Comparison of ENCODE assay signal across 8 cellular contexts in the genomic region with DNA sequence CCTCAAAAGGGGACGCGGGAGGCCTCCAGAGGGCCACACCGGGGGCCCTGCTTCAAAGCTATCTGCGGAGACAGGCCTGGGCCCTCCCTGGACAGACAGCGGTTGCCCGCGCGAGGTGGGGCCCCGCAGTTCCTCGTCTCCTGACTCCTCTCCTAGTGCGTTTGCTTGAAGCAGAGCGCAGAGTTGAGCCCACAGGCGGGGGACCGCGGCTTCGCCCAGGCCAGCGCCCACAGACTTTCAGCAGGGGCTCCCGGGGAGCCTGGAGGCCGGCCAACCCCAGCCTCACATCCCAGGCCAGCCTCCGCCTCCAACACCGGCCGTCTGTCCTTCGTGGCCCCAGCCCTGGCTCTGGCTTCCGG. TPM values are rescaled to one million over a fixed set of nuclear protein-coding genes. Genes with fewer than 3 reads are reported as not detected.
DNase-seq lines count a peak whose midpoint lies in the region; ATAC-seq lines count a peak whose summit lies in the region.

No MANE protein-coding gene starts in this region.

- no peak overlapping the region for H3K27ac Mint-ChIP-seq in T-helper 2 cell treated with Interferon-gamma antibody and Interleukin-4, amounts not matched to agents 5 μg/mL and 100 μg/mL, for 36 hours

- H3K4me3 ChIP-seq in right cardiac atrium (ENCODE audit: low read length) (peak overlapping the region; percentile 65), stomach smooth muscle (ENCODE audit: low read length in 2 of 2) (peak overlapping the region; percentile 62 to 73)

- peaks cover 9% of the 10 kb centered on the region for H3K36me3 Mint-ChIP-seq in T-helper 2 cell treated with Interferon-gamma antibody and Interleukin-4, amounts not matched to agents 5 μg/mL and 100 μg/mL, for 36 hours (ENCODE audit: low read depth)

- H3K27me3 ChIP-seq in right cardiac atrium (ENCODE audit: control insufficient read depth, insufficient read depth) (no peaks in the 10 kb centered on the region), stomach smooth muscle (ENCODE audit: control insufficient read depth in 1 of 2, insufficient read depth in 2 of 2, low read length in 2 of 2) (no peaks in the 10 kb centered on the region)

- H3K9me3 Mint-ChIP-seq in T-helper 2 cell treated with Interferon-gamma antibody and Interleukin-4, amounts not matched to agents 5 μg/mL and 100 μg/mL, for 36 hours: peaks cover 8% of the 10 kb centered on the region

- no peaks in the 10 kb centered on the region for H3K36me3 ChIP-seq in stomach smooth muscle (ENCODE audit: control insufficient read depth in 2 of 2, insufficient read depth in 2 of 2, low read length in 2 of 2)

- peaks cover 45% of the 10 kb centered on the region for H3K27me3 Mint-ChIP-seq in T-helper 2 cell treated with Interferon-gamma antibody and Interleukin-4, amounts not matched to agents 5 μg/mL and 100 μg/mL, for 36 hours (ENCODE audit: low read depth)

- intact Hi-C loops in right cardiac atrium (cut with DNase I): loop anchor here in 2 of 4 donors (10.0 kb wide), 2 partner anchors 47 to 63 kb away; a partner anchor contains a TSS

- WGBS in right cardiac atrium: 13% methylated on average over 24 of the region's 24 CpGs

- H3K4me3 Mint-ChIP-seq in T-helper 2 cell treated with Interferon-gamma antibody and Interleukin-4, amounts not matched to agents 5 μg/mL and 100 μg/mL, for 36 hours: peak overlapping the region; percentile 82

- peak overlapping the region; percentile 80 to 82 for H3K9ac ChIP-seq in stomach smooth muscle (ENCODE audit: low read length in 2 of 2)

- H3K9me3 ChIP-seq in right cardiac atrium (ENCODE audit: control insufficient read depth, low read length): no peaks in the 10 kb centered on the region
- peaks cover 0 to 4% of the 10 kb centered on the region in 2 donors for H3K9me3 ChIP-seq in stomach smooth muscle (ENCODE audit: control insufficient read depth in 2 of 2, low read length in 2 of 2)

- peak overlapping the region; percentile 15 for H3K27ac ChIP-seq in right cardiac atrium (ENCODE audit: low read length)
- H3K27ac ChIP-seq in stomach smooth muscle (ENCODE audit: low read length): peak overlapping the region; percentile 58

- H3K4me1 ChIP-seq in right cardiac atrium (ENCODE audit: control insufficient read depth, insufficient read depth, low read length): peaks cover 5% of the 10 kb centered on the region
- peaks cover 19% of the 10 kb centered on the region for H3K4me1 ChIP-seq in stomach smooth muscle (ENCODE audit: control insufficient read depth, insufficient read depth, low read length)

- H3K4me1 Mint-ChIP-seq in T-helper 2 cell treated with Interferon-gamma antibody and Interleukin-4, amounts not matched to agents 5 μg/mL and 100 μg/mL, for 36 hours (ENCODE audit: low read depth): peaks cover 9% of the 10 kb centered on the region

- peak; percentile 8 for DNase-seq in NCI-H146 (lab: John Stamatoyannopoulos, UW)
- no peak for DNase-seq in NCI-H146 treated with DMSO at 0.1 percent for 48 hours (lab: John Stamatoyannopoulos, UW; ENCODE audit: unreplicated experiment)
- DNase-seq in T-helper 2 cell treated with Interferon-gamma antibody and Interleukin-4, amounts not matched to agents 5 μg/mL and 100 μg/mL, for 36 hours (ENCODE audit: low spot score): no peak
- DNase-seq in right cardiac atrium: peak; percentile 33 to 79 (median 72)
- DNase-seq in NCI-H774 (lab: John Stamatoyannopoulos, UW): no peak
- DNase-seq in COR-L47 (lab: John Stamatoyannopoulos, UW): no peak
- DNase-seq in activated CD4-positive, alpha-beta T cell treated with anti-CD3 and anti-CD28 coated beads for 48 hours: no peak

- ATAC-seq in right cardiac atrium: peak; percentile 2 to 22

RNA-seq across cellular contexts. Expression of a gene that starts 0.5 kb away (rescaled TPM):
- 10 to 100 TPM; 38.8 to 85.9 (median 82.0) TPM for total RNA-seq in right cardiac atrium
- polyA plus RNA-seq in right cardiac atrium: 40.3 TPM

Comparison
In these comparisons a context has a peak if more than half of its experiments do, and no peak if none do; other contexts are left out.
1. DNase-seq: peak in NCI-H146 (single experiment) and right cardiac atrium (3 of 3); none in NCI-H146 treated with DMSO at 0.1 percent for 48 hours (single experiment), T-helper 2 cell treated with Interferon-gamma antibody and Interleukin-4, amounts not matched to agents 5 μg/mL and 100 μg/mL, for 36 hours (single experiment), NCI-H774 (single experiment), COR-L47 (single experiment) and activated CD4-positive, alpha-beta T cell treated with anti-CD3 and anti-CD28 coated beads for 48 hours (single experiment).